ENCODE assay signal across 8 cellular contexts in the genomic region with DNA sequence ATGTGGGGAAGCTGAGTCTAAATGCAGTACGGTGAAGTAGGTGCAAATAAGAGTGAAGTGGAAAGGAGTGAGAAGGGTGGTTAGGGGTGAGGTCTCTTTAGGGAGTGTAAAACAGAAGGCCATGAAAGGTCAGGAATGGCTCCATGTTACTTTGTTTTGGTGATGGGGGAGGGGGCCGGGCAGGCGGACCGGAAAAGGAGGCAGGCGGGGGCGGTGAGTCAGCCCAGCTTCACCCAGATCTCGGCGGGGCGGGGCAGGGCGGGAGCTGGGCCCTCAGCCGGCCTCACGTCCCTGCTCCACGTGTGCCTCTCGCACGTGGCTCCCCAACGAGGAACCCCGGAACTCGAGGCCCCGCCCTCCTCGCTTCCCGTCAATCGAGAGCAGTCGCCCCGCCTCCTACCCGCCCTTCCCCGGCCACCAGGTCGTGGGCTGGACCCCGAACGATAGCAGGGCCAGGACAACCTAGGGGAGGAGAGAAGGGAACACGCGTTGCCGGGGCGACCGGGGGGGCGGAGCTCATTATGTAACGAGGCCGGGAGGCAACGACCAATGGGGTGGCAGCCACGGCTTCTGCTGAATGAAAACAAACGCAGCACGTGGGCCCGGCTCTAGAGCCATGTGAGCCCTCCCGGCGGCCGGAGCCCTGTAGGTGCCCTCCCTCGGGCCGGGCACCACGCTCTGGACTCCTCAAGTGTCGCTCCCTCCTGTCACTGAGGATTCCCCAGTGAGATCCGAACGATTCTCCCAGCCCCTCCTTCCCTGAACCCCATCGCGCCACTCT. TPM values are rescaled to one million over a fixed set of nuclear protein-coding genes. Genes with fewer than 3 reads are reported as not detected.
DNase-seq lines count a peak whose midpoint lies in the region; TF ChIP-seq lines count a peak whose summit lies in the region.

No MANE protein-coding gene starts in this region.

- intact Hi-C loops in CD4-positive, alpha-beta memory T cell (cut with micrococcal nuclease), result loop anchor here (1.0 kb wide), 4 partner anchors 9 to 146 kb away; a partner anchor contains a TSS

- peak overlapping the region; percentile 70 for H4K8ac ChIP-seq in mesenchymal stem cell (ENCODE audit: low read length)

- peak overlapping the region; percentile 98 for H4K91ac ChIP-seq in mesenchymal stem cell (ENCODE audit: low read length)

- H3K27me3 ChIP-seq in CD4-positive, alpha-beta memory T cell (ENCODE audit: insufficient read depth, low read length), result no peaks in the 10 kb centered on the region
- H3K27me3 ChIP-seq in effector memory CD4-positive, alpha-beta T cell (replicated peaks; ENCODE audit: control insufficient read depth, insufficient read depth, low read length, poor library complexity, severe bottlenecking), result no peaks in the 10 kb centered on the region
- no peaks in the 10 kb centered on the region for H3K27me3 ChIP-seq in mesenchymal stem cell (ENCODE audit: control insufficient read depth in 1 of 2, insufficient read depth in 1 of 2, low read length in 2 of 2)

- H2BK15ac ChIP-seq in mesenchymal stem cell (ENCODE audit: low read depth, poor library complexity, severe bottlenecking), result peak overlapping the region; percentile 39

- peak overlapping the region; percentile 86 to 99 (median 94) for H3K27ac Mint-ChIP-seq in CD4-positive, alpha-beta memory T cell

- no peaks in the 10 kb centered on the region for H3K9me3 ChIP-seq in CD4-positive, alpha-beta memory T cell (ENCODE audit: control insufficient read depth in 1 of 2, low read length in 2 of 2)
- no peaks in the 10 kb centered on the region for H3K9me3 ChIP-seq in effector memory CD4-positive, alpha-beta T cell (ENCODE audit: control insufficient read depth, low read length)
- no peaks in the 10 kb centered on the region for H3K9me3 ChIP-seq in mesenchymal stem cell (ENCODE audit: control insufficient read depth, low read length)

- H3K4me2 ChIP-seq in mesenchymal stem cell (ENCODE audit: low read length, poor library complexity, severe bottlenecking), result peak overlapping the region; percentile 94

- peaks cover 29 to 30% of the 10 kb centered on the region in 2 donors for H3K36me3 Mint-ChIP-seq in CD4-positive, alpha-beta memory T cell

- H2BK12ac ChIP-seq in mesenchymal stem cell (ENCODE audit: low read length in 2 of 2), result peak overlapping the region; percentile 86 to 96

- POLR2A ChIA-PET in CD4-positive, alpha-beta memory T cell (lab: Charles Lee; ENCODE audit: partially characterized antibody), result interaction anchor here (0.7 to 16.2 kb wide), 25 partner anchors 9 to 1589 kb away, joined by 3 to 494 read pairs (median 4); a partner anchor contains a TSS

- H3K4me3 ChIP-seq in CD4-positive, alpha-beta memory T cell (ENCODE audit: low read length in 2 of 2), result peak overlapping the region; percentile 73 to 96
- peak overlapping the region; percentile 71 for H3K4me3 ChIP-seq in effector memory CD4-positive, alpha-beta T cell (ENCODE audit: insufficient read depth, low read depth, low read length, poor library complexity, severe bottlenecking)
- H3K4me3 ChIP-seq in mesenchymal stem cell (ENCODE audit: insufficient read depth in 1 of 2, low read depth in 1 of 2, low read length in 2 of 2), result peak overlapping the region; percentile 56 to 93

- peaks cover 61 to 95% (median 79%) of the 10 kb centered on the region in 4 donors for H3K4me1 Mint-ChIP-seq in CD4-positive, alpha-beta memory T cell

- H3K36me3 ChIP-seq in CD4-positive, alpha-beta memory T cell (ENCODE audit: insufficient read depth, low read length), result peaks cover 12% of the 10 kb centered on the region
- peaks cover 18% of the 10 kb centered on the region for H3K36me3 ChIP-seq in effector memory CD4-positive, alpha-beta T cell (ENCODE audit: control insufficient read depth, insufficient read depth, low read length)
- peaks cover 35 to 41% of the 10 kb centered on the region in 2 experiments for H3K36me3 ChIP-seq in mesenchymal stem cell (ENCODE audit: control insufficient read depth in 1 of 2, insufficient read depth in 2 of 2, low read depth in 1 of 2, low read length in 2 of 2)

- H3K4me1 ChIP-seq in CD4-positive, alpha-beta memory T cell (ENCODE audit: insufficient read depth, low read length), result peaks cover 90% of the 10 kb centered on the region
- H3K4me1 ChIP-seq in effector memory CD4-positive, alpha-beta T cell (ENCODE audit: control insufficient read depth, insufficient read depth, low read length, poor library complexity, severe bottlenecking), result peaks cover 79% of the 10 kb centered on the region
- peaks cover 23% of the 10 kb centered on the region for H3K4me1 ChIP-seq in mesenchymal stem cell (ENCODE audit: control insufficient read depth, insufficient read depth, low read depth, low read length)

- H3K14ac ChIP-seq in mesenchymal stem cell (ENCODE audit: low read length in 2 of 2), result no peak overlapping the region

- no peaks in the 10 kb centered on the region for H3K9me3 Mint-ChIP-seq in CD4-positive, alpha-beta memory T cell

- peak overlapping the region; percentile 75 to 89 for H3K4ac ChIP-seq in mesenchymal stem cell (ENCODE audit: low read depth in 1 of 2, low read length in 2 of 2)

- no peak overlapping the region for H2AFZ ChIP-seq in mesenchymal stem cell (ENCODE audit: low read depth, low read length)

- no peaks in the 10 kb centered on the region for H3K27me3 Mint-ChIP-seq in CD4-positive, alpha-beta memory T cell

- CTCF ChIA-PET in CD4-positive, alpha-beta memory T cell (lab: Charles Lee; ENCODE audit: partially characterized antibody), result interaction anchor here (0.9 to 21.9 kb wide), 8 partner anchors 8 to 86 kb away, joined by 3 to 543 read pairs (median 8); a partner anchor contains a TSS

- H3K18ac ChIP-seq in mesenchymal stem cell (ENCODE audit: low read depth in 1 of 2, low read length in 2 of 2), result peak overlapping the region; percentile 76 to 91

- 1% methylated on average over 39 of the region's 53 CpGs for WGBS in mesenchymal stem cell

- peak; percentile 98 to 100 (median 99) for DNase-seq in CD4-positive, alpha-beta memory T cell
- peak; percentile 91 for DNase-seq in GM20000 (ENCODE audit: low spot score)
- DNase-seq in HT1080 (ENCODE audit: low read depth), result peak; percentile 100
- peak; percentile 98 for DNase-seq in NOMO-1 treated with DMSO at 0.1 percent for 48 hours (lab: John Stamatoyannopoulos, UW; ENCODE audit: unreplicated experiment)
- DNase-seq in activated CD8-positive, alpha-beta memory T cell treated with anti-CD3 and anti-CD28 coated beads for 48 hours (ENCODE audit: low read depth in 2 of 3, low spot score in 2 of 3), result peak; percentile 94 to 97 (median 97)
- DNase-seq in effector memory CD4-positive, alpha-beta T cell, result peak; percentile 99 to 100 (median 100)
- DNase-seq in mesenchymal stem cell, result peak; percentile 99
- DNase-seq in stimulated activated CD8-positive, alpha-beta memory T cell treated with anti-CD3 and anti-CD28 coated beads, Interleukin-12 subunit alpha, Interleukin-12 subunit beta, amount 100 ng/mL, for 1 hour (ENCODE audit: low read depth), result peak; percentile 98

- H2AK5ac ChIP-seq in mesenchymal stem cell (ENCODE audit: low read length, severe bottlenecking), result peak overlapping the region; percentile 80

- H3K4me3 Mint-ChIP-seq in CD4-positive, alpha-beta memory T cell, result peak overlapping the region; percentile 80 to 99 (median 98)

- TF ChIP-seq CTCF in GM20000 (IDR thresholded peaks at IDR 0.05; ENCODE audit: extremely low read depth, missing control alignments), result no peak

- peak overlapping the region; percentile 90 for H2BK120ac ChIP-seq in mesenchymal stem cell (ENCODE audit: low read depth, low read length)

- H2BK5ac ChIP-seq in mesenchymal stem cell (ENCODE audit: low read depth, low read length, poor library complexity, severe bottlenecking), result peak overlapping the region; percentile 80

- peak overlapping the region; percentile 96 for H3K9ac ChIP-seq in mesenchymal stem cell (ENCODE audit: low read length)

- H3K79me1 ChIP-seq in mesenchymal stem cell (replicated peaks; ENCODE audit: low read length, poor library complexity, severe bottlenecking), result peaks cover 16% of the 10 kb centered on the region

- H3K23ac ChIP-seq in mesenchymal stem cell (ENCODE audit: low read length in 2 of 2), result no peak overlapping the region

- peak overlapping the region; percentile 92 for H3K27ac ChIP-seq in CD4-positive, alpha-beta memory T cell (ENCODE audit: low read depth, low read length)
- peak overlapping the region; percentile 97 for H3K27ac ChIP-seq in effector memory CD4-positive, alpha-beta T cell (ENCODE audit: insufficient read depth, low read length, poor library complexity, severe bottlenecking)
- H3K27ac ChIP-seq in mesenchymal stem cell (ENCODE audit: low read length, poor library complexity, severe bottlenecking), result peak overlapping the region; percentile 81

RNA-seq across cellular contexts. Expression of a gene that starts 1.4 kb away (rescaled TPM):
- 10 to 100 TPM; 14.8 to 15.1 TPM for total RNA-seq in CD4-positive, alpha-beta memory T cell
- 10 to 100 TPM in 1 of 2 donors, 1 to 10 TPM in 1; 5.7 to 12.3 TPM for polyA plus RNA-seq in CD4-positive, alpha-beta memory T cell
- 1.8 and 2.8 TPM in 2 replicates for total RNA-seq in HT1080 (2014; rRNA removed; shearing (Covaris generic))
- polyA plus RNA-seq in HT1080 (2015; cell fraction: cytosol; rRNA removed), result 10.8 and 11.7 TPM in 2 replicates
- 13.0 and 17.7 TPM in 2 replicates for polyA plus RNA-seq in HT1080 (2015; cell fraction: nucleus; rRNA removed)
- polyA plus RNA-seq in mesenchymal stem cell (2013, experiment 1 of 2), result 6.1 TPM
- 5.5 TPM for polyA plus RNA-seq in mesenchymal stem cell (2013, experiment 2 of 2)

RNA-seq across cellular contexts. Expression of a gene that starts 22.7 kb away (rescaled TPM):
- 100 to 1,000 TPM; 130 to 133 TPM for total RNA-seq in CD4-positive, alpha-beta memory T cell
- polyA plus RNA-seq in CD4-positive, alpha-beta memory T cell, result 1 to 10 TPM; 6.0 to 8.3 TPM
- 42.5 and 51.3 TPM in 2 replicates for total RNA-seq in HT1080 (2014; rRNA removed; shearing (Covaris generic))
- polyA plus RNA-seq in HT1080 (2015; cell fraction: cytosol; rRNA removed), result 38.3 and 43.9 TPM in 2 replicates
- polyA plus RNA-seq in HT1080 (2015; cell fraction: nucleus; rRNA removed), result 145 and 152 TPM in 2 replicates
- polyA plus RNA-seq in mesenchymal stem cell (2013, experiment 1 of 2), result 67.5 TPM
- 66.9 TPM for polyA plus RNA-seq in mesenchymal stem cell (2013, experiment 2 of 2)

RNA-seq across cellular contexts. Expression of a gene that starts 36.3 kb away (rescaled TPM):
- 10 to 100 TPM; 35.9 to 41.3 TPM for total RNA-seq in CD4-positive, alpha-beta memory T cell
- 10 to 100 TPM in 1 of 2 donors, 1 to 10 TPM in 1; 5.8 to 11.9 TPM for polyA plus RNA-seq in CD4-positive, alpha-beta memory T cell
- total RNA-seq in HT1080 (2014; rRNA removed; shearing (Covaris generic)), result 12.6 and 14.8 TPM in 2 replicates
- 8.7 and 9.2 TPM in 2 replicates for polyA plus RNA-seq in HT1080 (2015; cell fraction: cytosol; rRNA removed)
- 7.0 and 8.7 TPM in 2 replicates for polyA plus RNA-seq in HT1080 (2015; cell fraction: nucleus; rRNA removed)
- 24.1 TPM for polyA plus RNA-seq in mesenchymal stem cell (2013, experiment 1 of 2)
- polyA plus RNA-seq in mesenchymal stem cell (2013, experiment 2 of 2), result 23.2 TPM

RNA-seq across cellular contexts. Expression of a gene that starts 41.3 kb away (rescaled TPM):
- total RNA-seq in CD4-positive, alpha-beta memory T cell, result 100 to 1,000 TPM; 142 to 146 TPM
- polyA plus RNA-seq in CD4-positive, alpha-beta memory T cell, result 10 to 100 TPM; 31.1 to 54.2 TPM
- 26.7 and 31.5 TPM in 2 replicates for total RNA-seq in HT1080 (2014; rRNA removed; shearing (Covaris generic))
- 33.3 and 36.6 TPM in 2 replicates for polyA plus RNA-seq in HT1080 (2015; cell fraction: cytosol; rRNA removed)
- 108 and 110 TPM in 2 replicates for polyA plus RNA-seq in HT1080 (2015; cell fraction: nucleus; rRNA removed)
- polyA plus RNA-seq in mesenchymal stem cell (2013, experiment 1 of 2), result 35.8 TPM
- 33.7 TPM for polyA plus RNA-seq in mesenchymal stem cell (2013, experiment 2 of 2)

RNA-seq across cellular contexts. Expression of a gene that starts 44.8 kb away (rescaled TPM):
- 10 to 100 TPM; 81.1 to 93.0 TPM for total RNA-seq in CD4-positive, alpha-beta memory T cell
- polyA plus RNA-seq in CD4-positive, alpha-beta memory T cell, result 10 to 100 TPM; 34.0 to 46.2 TPM
- total RNA-seq in HT1080 (2014; rRNA removed; shearing (Covaris generic)), result 35.9 and 38.3 TPM in 2 replicates
- 34.0 and 38.7 TPM in 2 replicates for polyA plus RNA-seq in HT1080 (2015; cell fraction: cytosol; rRNA removed)
- 113 and 130 TPM in 2 replicates for polyA plus RNA-seq in HT1080 (2015; cell fraction: nucleus; rRNA removed)
- 35.2 TPM for polyA plus RNA-seq in mesenchymal stem cell (2013, experiment 1 of 2)
- polyA plus RNA-seq in mesenchymal stem cell (2013, experiment 2 of 2), result 35.4 TPM

Comparison
In these comparisons a context has a peak if more than half of its experiments do, and no peak if none do; other contexts are left out.
1. Peak in every context shown above with its lines: DNase-seq, H3K4me3 ChIP-seq and H3K27ac ChIP-seq.